In the genomic region with DNA sequence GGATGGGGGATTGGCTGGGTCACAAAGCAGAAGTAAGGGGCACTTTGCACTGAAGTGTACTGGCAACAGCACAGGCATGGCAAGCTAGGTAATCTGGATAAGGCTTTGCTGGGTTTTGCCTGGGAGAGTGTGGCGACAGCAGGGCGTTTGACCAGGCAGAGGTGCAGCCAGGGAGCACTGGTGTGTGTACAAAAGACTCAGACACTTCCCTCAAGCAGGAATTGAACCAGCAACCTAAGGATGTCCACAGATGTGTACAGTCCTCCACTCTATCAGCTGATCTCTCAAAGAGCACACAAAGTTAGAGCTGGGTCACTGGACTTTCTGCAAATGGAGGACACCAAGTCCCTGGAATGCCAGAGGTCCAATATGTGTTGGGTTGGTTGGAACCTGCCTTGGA, we compare ENCODE assay signal across 1 cellular context.
TF ChIP-seq lines count a peak whose summit lies in the region.

No MANE protein-coding gene starts in this region.

TF ChIP-seq in K562, 482 proteins besides CTCF, POLR2A, EP300 and RAD21 (continued from another document):
- TF ChIP-seq, protein P1, sequence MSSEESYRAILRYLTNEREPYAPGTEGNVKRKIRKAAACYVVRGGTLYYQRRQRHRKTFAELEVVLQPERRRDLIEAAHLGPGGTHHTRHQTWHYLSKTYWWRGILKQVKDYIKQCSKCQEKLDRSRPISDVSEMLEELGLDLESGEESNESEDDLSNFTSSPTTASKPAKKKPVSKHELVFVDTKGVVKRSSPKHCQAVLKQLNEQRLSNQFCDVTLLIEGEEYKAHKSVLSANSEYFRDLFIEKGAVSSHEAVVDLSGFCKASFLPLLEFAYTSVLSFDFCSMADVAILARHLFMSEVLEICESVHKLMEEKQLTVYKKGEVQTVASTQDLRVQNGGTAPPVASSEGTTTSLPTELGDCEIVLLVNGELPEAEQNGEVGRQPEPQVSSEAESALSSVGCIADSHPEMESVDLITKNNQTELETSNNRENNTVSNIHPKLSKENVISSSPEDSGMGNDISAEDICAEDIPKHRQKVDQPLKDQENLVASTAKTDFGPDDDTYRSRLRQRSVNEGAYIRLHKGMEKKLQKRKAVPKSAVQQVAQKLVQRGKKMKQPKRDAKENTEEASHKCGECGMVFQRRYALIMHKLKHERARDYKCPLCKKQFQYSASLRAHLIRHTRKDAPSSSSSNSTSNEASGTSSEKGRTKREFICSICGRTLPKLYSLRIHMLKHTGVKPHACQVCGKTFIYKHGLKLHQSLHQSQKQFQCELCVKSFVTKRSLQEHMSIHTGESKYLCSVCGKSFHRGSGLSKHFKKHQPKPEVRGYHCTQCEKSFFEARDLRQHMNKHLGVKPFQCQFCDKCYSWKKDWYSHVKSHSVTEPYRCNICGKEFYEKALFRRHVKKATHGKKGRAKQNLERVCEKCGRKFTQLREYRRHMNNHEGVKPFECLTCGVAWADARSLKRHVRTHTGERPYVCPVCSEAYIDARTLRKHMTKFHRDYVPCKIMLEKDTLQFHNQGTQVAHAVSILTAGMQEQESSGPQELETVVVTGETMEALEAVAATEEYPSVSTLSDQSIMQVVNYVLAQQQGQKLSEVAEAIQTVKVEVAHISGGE (CRISPR knock-in tag; IDR thresholded peaks at IDR 0.05) = no peak
- TF ChIP-seq NCOA6 (IDR thresholded peaks at IDR 0.05) (no peak), CEBPB (tag; IDR thresholded peaks at IDR 0.05) (no peak), ARID1B (IDR thresholded peaks at IDR 0.05) (no peak)
